ENCODE assay signal across 1 cellular context in genomic region chr2:156400704-156401678, GRCh38.
TF ChIP-seq lines count a peak whose summit lies in the region.

No MANE protein-coding gene starts in this region.

TF ChIP-seq in K562, 482 proteins besides CTCF, POLR2A, EP300 and RAD21 (continued from another document and continues in another):
- TF ChIP-seq ZNF395 (CRISPR knock-in tag; IDR thresholded peaks at IDR 0.05) (no peak), THRAP3 (IDR thresholded peaks at IDR 0.05; ENCODE audit: borderline replicate concordance) (no peak), HINFP (tag; conservative IDR thresholded peaks at IDR 0.05; ENCODE audit: low read depth) (no peak), ZNF699 (CRISPR knock-in tag; IDR thresholded peaks at IDR 0.05; ENCODE audit: insufficient replicate concordance) (no peak), ATF4 (CRISPR knock-in tag; IDR thresholded peaks at IDR 0.05) (peak; percentile 52; the same call in 1 of the 2 replicates), MEF2A (IDR thresholded peaks at IDR 0.05; ENCODE audit: control insufficient read depth, low read depth, low read length) (0 out of 2 replicates have a peak, but pooled peaks have one; percentile 7), ZNF24 (IDR thresholded peaks at IDR 0.05) (no peak; the same call in 1 of the 2 replicates), ZNF444 (CRISPR knock-in tag; IDR thresholded peaks at IDR 0.05) (peak; percentile 56; the same call in 1 of the 2 replicates), FOXJ2 (tag; IDR thresholded peaks at IDR 0.05) (peak; percentile 63), KLF13 (tag; IDR thresholded peaks at IDR 0.05; ENCODE audit: borderline replicate concordance, low read depth) (0 out of 2 replicates have a peak, but pooled peaks have one; percentile 47), CEBPG (CRISPR knock-in tag; IDR thresholded peaks at IDR 0.05) (peak; percentile 72), CEBPG (tag; conservative IDR thresholded peaks at IDR 0.05 in 1 of 2, IDR thresholded peaks at IDR 0.05 in 1 of 2) (peak; percentile 97 to 100), NCOR1 (IDR thresholded peaks at IDR 0.05) (peak; percentile 6; the same call in 1 of the 2 replicates), MAFK (IDR thresholded peaks at IDR 0.05; ENCODE audit: low read length) (peak; percentile 39; the same call in 1 of the 2 replicates), SLC30A9 (CRISPR knock-in tag; IDR thresholded peaks at IDR 0.05) (no peak), ZNF695 (CRISPR knock-in tag; IDR thresholded peaks at IDR 0.05) (peak; percentile 68; the same call in 1 of the 2 replicates), TCF3 (CRISPR knock-in tag; IDR thresholded peaks at IDR 0.05) (0 out of 2 replicates have a peak, but pooled peaks have one; percentile 16), FOXK1 (CRISPR knock-in tag; IDR thresholded peaks at IDR 0.05; ENCODE audit: borderline replicate concordance) (no peak), CREB5 (CRISPR knock-in tag; IDR thresholded peaks at IDR 0.05) (peak; percentile 69; the same call in 1 of the 2 replicates), CHAMP1 (IDR thresholded peaks at IDR 0.05) (0 out of 2 replicates have a peak, but pooled peaks have one; percentile 58), XRCC3 (IDR thresholded peaks at IDR 0.05) (no peak), ILK (tag; IDR thresholded peaks at IDR 0.05; ENCODE audit: borderline replicate concordance, low read depth) (0 out of 2 replicates have a peak, but pooled peaks have one; percentile 56), PRPF4 (IDR thresholded peaks at IDR 0.05; ENCODE audit: insufficient read depth, low read depth, low read length, poor library complexity, severe bottlenecking) (peak; percentile 29), ZBTB17 (CRISPR knock-in tag; IDR thresholded peaks at IDR 0.05) (0 out of 2 replicates have a peak, but pooled peaks have one; percentile 33), JUND (IDR thresholded peaks at IDR 0.05; ENCODE audit: borderline replicate concordance, low read depth, low read length) (peak; percentile 40; the same call in 1 of the 2 replicates), JUND (tag; IDR thresholded peaks at IDR 0.05; ENCODE audit: borderline replicate concordance, low read depth, low read length) (peak; percentile 51; the same call in 2 of the 3 replicates), DIDO1 (tag; IDR thresholded peaks at IDR 0.05; ENCODE audit: low read depth) (peak; percentile 34; the same call in 1 of the 2 replicates), STAT5B (CRISPR knock-in tag; IDR thresholded peaks at IDR 0.05) (no peak), ZNF717 (CRISPR knock-in tag; IDR thresholded peaks at IDR 0.05) (no peak), ZSCAN32 (CRISPR knock-in tag; IDR thresholded peaks at IDR 0.05) (no peak), ADNP (tag; IDR thresholded peaks at IDR 0.05) (peak; percentile 96), ZNF740 (CRISPR knock-in tag; IDR thresholded peaks at IDR 0.05) (no peak), ZNF740 (tag; IDR thresholded peaks at IDR 0.05) (no peak; a peak in 1 of 4 replicates), ZNF212 (CRISPR knock-in tag; IDR thresholded peaks at IDR 0.05) (peak; percentile 57; the same call in 1 of the 2 replicates), EWSR1 (IDR thresholded peaks at IDR 0.05; ENCODE audit: borderline replicate concordance, low read depth, partially characterized antibody) (no peak), SUPT5H (IDR thresholded peaks at IDR 0.05) (no peak), PRMT5 (CRISPR knock-in tag; IDR thresholded peaks at IDR 0.05) (no peak), ZNF217 (CRISPR knock-in tag; IDR thresholded peaks at IDR 0.05) (no peak), ZNF785 (CRISPR knock-in tag; IDR thresholded peaks at IDR 0.05) (0 out of 2 replicates have a peak, but pooled peaks have one; percentile 38), ZKSCAN1 (IDR thresholded peaks at IDR 0.05; ENCODE audit: low read depth, low read length) (0 out of 2 replicates have a peak, but pooled peaks have one; percentile 75), ZNF511 (CRISPR knock-in tag; IDR thresholded peaks at IDR 0.05) (no peak), BRF2 (IDR thresholded peaks at IDR 0.05; ENCODE audit: borderline replicate concordance, insufficient read depth, insufficient read length) (no peak), TSHZ1 (CRISPR knock-in tag; IDR thresholded peaks at IDR 0.05) (no peak), KDM5B (IDR thresholded peaks at IDR 0.05; ENCODE audit: insufficient replicate concordance, low read depth, low read length) (no peak), POLR2AphosphoS5 (IDR thresholded peaks at IDR 0.05; ENCODE audit: control insufficient read depth, insufficient read depth, low read depth, low read length) (no peak)
